Comparison of ENCODE assay signal across 22 cellular contexts in the genomic region with DNA sequence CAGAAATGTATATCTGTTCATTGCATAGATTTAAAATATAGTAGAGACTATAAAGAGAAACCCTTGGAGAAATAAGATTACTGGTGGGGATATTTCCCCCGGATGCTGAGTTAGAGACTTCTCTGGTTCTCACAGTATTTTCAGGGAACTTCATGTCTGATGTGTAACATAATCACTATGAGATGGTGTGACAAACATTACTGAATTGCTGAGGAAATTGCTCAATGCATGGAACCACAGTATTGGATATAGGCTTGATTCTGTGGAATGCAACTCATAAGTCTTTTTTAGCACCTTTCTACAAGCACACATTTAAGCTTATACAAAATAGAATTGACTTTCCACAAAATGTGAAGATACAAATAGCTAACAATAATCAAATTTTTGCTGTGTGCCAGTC.
DNase-seq lines count a peak whose midpoint lies in the region; ATAC-seq and TF ChIP-seq lines count a peak whose summit lies in the region.
"Had no signal": no experiment of that assay in that cellular context is flagged by ENCODE, and none has a peak within 500 bp of the region (broad histone marks: within the 10 kb centered on the region; RNA-seq: fewer than 3 reads in every experiment).

No MANE protein-coding gene starts in this region.

- no peak for TF ChIP-seq CTCF in AG10803 (conservative IDR thresholded peaks at IDR 0.05; ENCODE audit: low read length)
- no peak for TF ChIP-seq CTCF in chondrocyte (IDR thresholded peaks at IDR 0.05)
- no peak for TF ChIP-seq CTCF in gastroesophageal sphincter (IDR thresholded peaks at IDR 0.05)
- TF ChIP-seq CTCF in neural progenitor cell (IDR thresholded peaks at IDR 0.05) = no peak

- no peak for TF ChIP-seq EP300 in gastroesophageal sphincter (IDR thresholded peaks at IDR 0.05)

- H3K27ac ChIP-seq in gastroesophageal sphincter = peak overlapping the region; percentile 26 to 91 (median 62)
- no peak overlapping the region for H3K27ac ChIP-seq in neural progenitor cell
- H3K27ac ChIP-seq: A549; BLaER1 treated with 17β-estradiol and CSF1 and Interleukin-3, amounts not matched to agents 10 nM and 100 nM; epithelial cell of prostate had no signal

- H3K27me3 Mint-ChIP-seq in chondrocyte (ENCODE audit: low read depth) (no peaks in the 10 kb centered on the region), neural progenitor cell (ENCODE audit: insufficient read depth, low read depth) (no peaks in the 10 kb centered on the region)

- H3K4me2 ChIP-seq in neural progenitor cell = no peak overlapping the region
- H3K4me2 ChIP-seq: A549; BLaER1 treated with 17β-estradiol and CSF1 and Interleukin-3, amounts not matched to agents 10 nM and 100 nM had no signal

- H4K20me1 ChIP-seq in neural progenitor cell (ENCODE audit: low read depth) = peaks cover 19% of the 10 kb centered on the region
- H4K20me1 ChIP-seq: BLaER1 treated with 17β-estradiol and CSF1 and Interleukin-3, amounts not matched to agents 10 nM and 100 nM had no signal

- no peaks in the 10 kb centered on the region for H3K9me3 ChIP-seq in gastroesophageal sphincter
- no peaks in the 10 kb centered on the region for H3K9me3 ChIP-seq in neural progenitor cell (ENCODE audit: low read depth)
- H3K9me3 ChIP-seq: A549 had no signal

- 88 to 100% methylated on average over 1 of the region's 1 CpG for WGBS in gastroesophageal sphincter (ENCODE audit: low coverage in 1 of 2), 2 donors

- no peak for TF ChIP-seq POLR2A in gastroesophageal sphincter (IDR thresholded peaks at IDR 0.05)

- ATAC-seq in gastroesophageal sphincter (no peak), GM21526 (IDR thresholded peaks at IDR 0.05; ENCODE audit: low FRiP score, unreplicated experiment) (no peak)
- ATAC-seq: A549; activated CD4-positive, CD25-positive, alpha-beta regulatory T cell treated with anti-CD3 and anti-CD28 coated beads, Interleukin-2, amount 50 U/mL, for 24 hours; left cardiac atrium; naive thymus-derived CD8-positive, alpha-beta T cell; sciatic nerve had no signal

- H3K9ac ChIP-seq in neural progenitor cell = no peak overlapping the region
- H3K9ac ChIP-seq: BLaER1 treated with 17β-estradiol and CSF1 and Interleukin-3, amounts not matched to agents 10 nM and 100 nM had no signal

- H3K4me3 Mint-ChIP-seq in chondrocyte (ENCODE audit: unreplicated experiment) (no peak overlapping the region), neural progenitor cell (no peak overlapping the region)
- H3K4me3 Mint-ChIP-seq: activated naive CD4-positive, alpha-beta T cell treated with anti-CD3 and anti-CD28 coated beads, Interleukin-2, amount 50 U/mL, for 24 hours; naive thymus-derived CD8-positive, alpha-beta T cell had no signal

- H3K36me3 ChIP-seq in gastroesophageal sphincter = peaks cover 0 to 11% of the 10 kb centered on the region in 2 donors
- H3K36me3 ChIP-seq in neural progenitor cell = no peaks in the 10 kb centered on the region

- H3K4me1 Mint-ChIP-seq in chondrocyte (ENCODE audit: low read depth) = peaks cover 54% of the 10 kb centered on the region
- peaks cover 41% of the 10 kb centered on the region for H3K4me1 Mint-ChIP-seq in neural progenitor cell

- H3F3A ChIP-seq in neural progenitor cell (ENCODE audit: low read depth) = no peaks in the 10 kb centered on the region

- H3K27ac Mint-ChIP-seq in chondrocyte (ENCODE audit: unreplicated experiment) (peak overlapping the region; percentile 81), neural progenitor cell (no peak overlapping the region)
- H3K27ac Mint-ChIP-seq: activated naive CD4-positive, alpha-beta T cell treated with anti-CD3 and anti-CD28 coated beads, Interleukin-2, amount 50 U/mL, for 24 hours; naive thymus-derived CD8-positive, alpha-beta T cell had no signal

- no peak overlapping the region for H2AFZ ChIP-seq in neural progenitor cell (replicated peaks)

- DNase-seq in AG10803 (ENCODE audit: low read depth) (peak; percentile 89), MV-4-11 (lab: John Stamatoyannopoulos, UW) (peak; percentile 18), chondrocyte (ENCODE audit: low spot score) (no peak), RPMI8226 (no peak), neural progenitor cell (ENCODE audit: low spot score) (no peak), KG1 (lab: John Stamatoyannopoulos, UW) (no peak)
- DNase-seq: GOT3; Karpas-422; left cardiac atrium; mesendoderm; naive thymus-derived CD8-positive, alpha-beta T cell; NCI-H1092 treated with DMSO at 0.1 percent for 48 hours; NCI-H2029; NCI-H446 treated with DMSO at 0.1 percent for 48 hours had no signal

- H3K36me3 Mint-ChIP-seq in chondrocyte (ENCODE audit: low read depth) (peaks cover 3% of the 10 kb centered on the region), neural progenitor cell (peaks cover 20% of the 10 kb centered on the region)
- H3K36me3 Mint-ChIP-seq: activated naive CD4-positive, alpha-beta T cell treated with anti-CD3 and anti-CD28 coated beads, Interleukin-2, amount 50 U/mL, for 24 hours; naive thymus-derived CD8-positive, alpha-beta T cell had no signal

- H3K4me3 ChIP-seq in AG10803 (ENCODE audit: low read length) (peak overlapping the region; percentile 0), gastroesophageal sphincter (no peak overlapping the region), neural progenitor cell (no peak overlapping the region)
- H3K4me3 ChIP-seq: A549; BLaER1 treated with 17β-estradiol and CSF1 and Interleukin-3, amounts not matched to agents 10 nM and 100 nM had no signal

- H3K79me2 ChIP-seq in neural progenitor cell (ENCODE audit: low read depth) = peaks cover 21% of the 10 kb centered on the region

- H3K4me1 ChIP-seq in gastroesophageal sphincter = peaks cover 0 to 70% (median 0%) of the 10 kb centered on the region in 3 donors
- peaks cover 11% of the 10 kb centered on the region for H3K4me1 ChIP-seq in neural progenitor cell

- H3K9me3 Mint-ChIP-seq in chondrocyte (ENCODE audit: low read depth) (no peaks in the 10 kb centered on the region), neural progenitor cell (peaks cover 1% of the 10 kb centered on the region)
- H3K9me3 Mint-ChIP-seq: activated naive CD4-positive, alpha-beta T cell treated with anti-CD3 and anti-CD28 coated beads, Interleukin-2, amount 50 U/mL, for 24 hours; naive thymus-derived CD8-positive, alpha-beta T cell had no signal

- H3K27me3 ChIP-seq in gastroesophageal sphincter (no peaks in the 10 kb centered on the region), neural progenitor cell (no peaks in the 10 kb centered on the region)
- H3K27me3 ChIP-seq: BLaER1 treated with 17β-estradiol and CSF1 and Interleukin-3, amounts not matched to agents 10 nM and 100 nM had no signal

Comparison
In these comparisons a context has a peak if more than half of its experiments do, and no peak if none do; other contexts are left out.
1. DNase-seq: peak in AG10803 (single experiment) and MV-4-11 (single experiment); none in chondrocyte (single experiment), RPMI8226 (single experiment), neural progenitor cell (single experiment) and KG1 (single experiment).